In genomic region chr5:139077899-139078298, GRCh38 we compare ENCODE assay signal across 37 cellular contexts.
"Had no signal": no experiment of that assay in that cellular context is flagged by ENCODE, and none has a peak within 500 bp of the region (broad histone marks: within the 10 kb centered on the region; RNA-seq: fewer than 3 reads in every experiment).

No MANE protein-coding gene starts in this region.

- H3K4me1 ChIP-seq: breast epithelium had no signal

- H3K4me3 ChIP-seq: adrenal gland, body of pancreas, breast epithelium had no signal

- H3K36me3 Mint-ChIP-seq: activated CD8-positive, alpha-beta memory T cell treated with anti-CD3 and anti-CD28 coated beads, Interleukin-2, amount 10 ng/mL, durations not matched to agents 7 days and 5 days; activated naive CD4-positive, alpha-beta T cell treated with anti-CD3 and anti-CD28 coated beads, Interleukin-2, amount 50 U/mL, for 72 hours had no signal

- H3K4me1 Mint-ChIP-seq: activated CD4-positive, alpha-beta memory T cell treated with anti-CD3 and anti-CD28 coated beads, Interleukin-2, amount 10 ng/mL, durations not matched to agents 7 days and 5 days; activated CD4-positive, alpha-beta T cell treated with anti-CD3 and anti-CD28 coated beads, Interleukin-2, amount 10 ng/mL, durations not matched to agents 7 days and 5 days; activated CD8-positive, alpha-beta memory T cell treated with anti-CD3 and anti-CD28 coated beads, Interleukin-2, amount 10 ng/mL, durations not matched to agents 7 days and 5 days had no signal

- H3K27me3 Mint-ChIP-seq: activated CD4-positive, alpha-beta memory T cell treated with anti-CD3 and anti-CD28 coated beads, Interleukin-2, amount 10 ng/mL, durations not matched to agents 7 days and 5 days; activated CD4-positive, alpha-beta T cell treated with anti-CD3 and anti-CD28 coated beads for 36 hours; activated CD8-positive, alpha-beta memory T cell treated with anti-CD3 and anti-CD28 coated beads, Interleukin-2, amount 10 ng/mL, durations not matched to agents 7 days and 5 days; activated naive CD8-positive, alpha-beta T cell treated with anti-CD3 and anti-CD28 coated beads for 36 hours; activated T-helper 17 cell treated with anti-CD3 and anti-CD28 coated beads, Interleukin-2, amount 50 U/mL, for 72 hours had no signal

- DNase-seq: activated CD4-positive, alpha-beta memory T cell treated with anti-CD3 and anti-CD28 coated beads, Interleukin-2, amount 10 ng/mL, durations not matched to agents 7 days and 5 days; activated CD4-positive, alpha-beta T cell treated with anti-CD3 and anti-CD28 coated beads for 1 hour; activated CD4-positive, alpha-beta T cell treated with anti-CD3 and anti-CD28 coated beads for 36 hours; activated CD4-positive, alpha-beta T cell treated with anti-CD3 and anti-CD28 coated beads for 48 hours; activated CD4-positive, alpha-beta T cell treated with anti-CD3 and anti-CD28 coated beads, Interleukin-2, amount 10 ng/mL, durations not matched to agents 7 days and 5 days; activated CD4-positive, alpha-beta T cell treated with anti-CD3 and anti-CD28 coated beads, Interleukin-2, amount 50 U/mL, for 48 hours; activated CD4-positive, CD25-positive, alpha-beta regulatory T cell; activated CD8-positive, alpha-beta memory T cell treated with anti-CD3 and anti-CD28 coated beads for 24 hours; activated CD8-positive, alpha-beta memory T cell treated with anti-CD3 and anti-CD28 coated beads, Interleukin-2, amount 10 ng/mL, durations not matched to agents 7 days and 5 days; activated CD8-positive, alpha-beta T cell treated with anti-CD3 and anti-CD28 coated beads, Interleukin-2, amount 10 ng/mL, durations not matched to agents 7 days and 5 days; activated effector memory CD4-positive, alpha-beta T cell treated with anti-CD3 and anti-CD28 coated beads, Interleukin-2, amount 50 U/mL, for 16 hours; activated gamma-delta T cell treated with Interleukin-2 at 50 U/mL for 16 hours; activated naive CD4-positive, alpha-beta T cell; activated naive CD4-positive, alpha-beta T cell treated with anti-CD3 and anti-CD28 coated beads for 36 hours; activated naive CD4-positive, alpha-beta T cell treated with anti-CD3 and anti-CD28 coated beads, Interleukin-2, amount 50 U/mL, for 16 hours; activated naive CD8-positive, alpha-beta T cell treated with anti-CD3 and anti-CD28 coated beads for 36 hours; activated T-cell treated with anti-CD3 and anti-CD28 coated beads for 4 hours; activated T-cell treated with anti-CD3 and anti-CD28 coated beads, Interleukin-2, amount 50 U/mL, for 1 hour; activated T-cell treated with anti-CD3 and anti-CD28 coated beads, Interleukin-2, amount 50 U/mL, for 4 hours; activated T-cell treated with anti-CD3 and anti-CD28 coated beads, Interleukin-2, amount 50 U/mL, for 72 hours; adrenal gland; amniotic stem cell; aorta; body of pancreas; brain microvascular endothelial cell; central memory CD4-positive, alpha-beta T cell; T-helper 1 cell; T-helper 2 cell; T-helper 9 cell had no signal

- ATAC-seq: activated CD4-positive, alpha-beta T cell treated with anti-CD3 and anti-CD28 coated beads for 36 hours; activated CD4-positive, CD25-positive, alpha-beta regulatory T cell treated with anti-CD3 and anti-CD28 coated beads, Interleukin-2, amount 50 U/mL, for 24 hours; activated CD8-positive, alpha-beta memory T cell treated with anti-CD3 and anti-CD28 coated beads, Interleukin-2, amount 10 ng/mL, durations not matched to agents 7 days and 5 days; activated CD8-positive, alpha-beta T cell treated with anti-CD3 and anti-CD28 coated beads, Interleukin-2, amount 10 ng/mL, durations not matched to agents 7 days and 5 days; activated naive CD4-positive, alpha-beta T cell treated with anti-CD3 and anti-CD28 coated beads, Interleukin-2, amount 50 U/mL, for 72 hours; activated T-cell treated with anti-CD3 and anti-CD28 coated beads, Interleukin-2, amount 50 U/mL, for 4 hours; activated T-cell treated with anti-CD3 and anti-CD28 coated beads, Interleukin-2, amount 50 U/mL, for 72 hours; activated T-helper 17 cell treated with anti-CD3 and anti-CD28 coated beads, Interleukin-2, amount 50 U/mL, for 72 hours; body of pancreas had no signal

- H3K27ac Mint-ChIP-seq: activated CD4-positive, alpha-beta memory T cell treated with anti-CD3 and anti-CD28 coated beads, Interleukin-2, amount 10 ng/mL, durations not matched to agents 7 days and 5 days; activated CD4-positive, alpha-beta T cell treated with anti-CD3 and anti-CD28 coated beads for 36 hours; activated CD4-positive, alpha-beta T cell treated with anti-CD3 and anti-CD28 coated beads, Interleukin-2, amount 10 ng/mL, durations not matched to agents 7 days and 5 days; activated CD8-positive, alpha-beta memory T cell treated with anti-CD3 and anti-CD28 coated beads, Interleukin-2, amount 10 ng/mL, durations not matched to agents 7 days and 5 days; activated CD8-positive, alpha-beta T cell treated with anti-CD3 and anti-CD28 coated beads, Interleukin-2, amount 10 ng/mL, durations not matched to agents 7 days and 5 days; activated naive CD4-positive, alpha-beta T cell treated with anti-CD3 and anti-CD28 coated beads for 36 hours; activated naive CD8-positive, alpha-beta T cell treated with anti-CD3 and anti-CD28 coated beads for 36 hours; activated T-helper 1 cell treated with anti-CD3 and anti-CD28 coated beads, Interleukin-12 subunit alpha, Interleukin-12 subunit beta, Interleukin-2, Interleukin-4 antibody, amounts not matched to agents 30 ng/mL and 10 ng/mL and 1 ng/mL, durations not matched to agents 14 hours and 24 hours and 36 hours; activated T-helper 17 cell treated with anti-CD3 and anti-CD28 coated beads, Interleukin-2, amount 50 U/mL, for 72 hours; T-helper 1 cell treated with Interleukin-12 subunit alpha and Interleukin-12 subunit beta and Interleukin-4 antibody, amounts not matched to agents 30 μg/mL and 1 μg/mL, for 36 hours; T-helper 2 cell treated with Interferon-gamma antibody and Interleukin-4, amounts not matched to agents 5 μg/mL and 100 μg/mL, for 36 hours had no signal

- H3K27ac ChIP-seq: adrenal gland, body of pancreas, brain microvascular endothelial cell, breast epithelium, VCaP had no signal

- H3K9me3 ChIP-seq: adrenal gland, body of pancreas, breast epithelium had no signal

- H3K9me3 Mint-ChIP-seq: activated CD4-positive, alpha-beta memory T cell treated with anti-CD3 and anti-CD28 coated beads, Interleukin-2, amount 10 ng/mL, durations not matched to agents 7 days and 5 days; activated CD4-positive, alpha-beta T cell treated with anti-CD3 and anti-CD28 coated beads, Interleukin-2, amount 10 ng/mL, durations not matched to agents 7 days and 5 days; activated naive CD4-positive, alpha-beta T cell treated with anti-CD3 and anti-CD28 coated beads for 36 hours; activated naive CD4-positive, alpha-beta T cell treated with anti-CD3 and anti-CD28 coated beads, Interleukin-2, amount 50 U/mL, for 72 hours; activated naive CD8-positive, alpha-beta T cell treated with anti-CD3 and anti-CD28 coated beads for 36 hours; activated T-cell treated with anti-CD3 and anti-CD28 coated beads, Interleukin-2, amount 50 U/mL, for 4 hours; activated T-cell treated with anti-CD3 and anti-CD28 coated beads, Interleukin-2, amount 50 U/mL, for 72 hours; activated T-helper 1 cell treated with anti-CD3 and anti-CD28 coated beads, Interleukin-12 subunit alpha, Interleukin-12 subunit beta, Interleukin-2, Interleukin-4 antibody, amounts not matched to agents 30 ng/mL and 10 ng/mL and 1 ng/mL, durations not matched to agents 14 hours and 24 hours and 36 hours; activated T-helper 17 cell treated with anti-CD3 and anti-CD28 coated beads, Interleukin-2, amount 50 U/mL, for 72 hours; T-helper 1 cell treated with Interleukin-12 subunit alpha and Interleukin-12 subunit beta and Interleukin-4 antibody, amounts not matched to agents 30 μg/mL and 1 μg/mL, for 36 hours; T-helper 2 cell treated with Interferon-gamma antibody and Interleukin-4, amounts not matched to agents 5 μg/mL and 100 μg/mL, for 36 hours had no signal

- H3K27me3 ChIP-seq: adrenal gland, body of pancreas, brain microvascular endothelial cell, breast epithelium had no signal

- H3K36me3 ChIP-seq: adrenal gland, brain microvascular endothelial cell, breast epithelium had no signal

- H3K4me3 Mint-ChIP-seq: activated CD4-positive, alpha-beta memory T cell treated with anti-CD3 and anti-CD28 coated beads, Interleukin-2, amount 10 ng/mL, durations not matched to agents 7 days and 5 days; activated CD4-positive, alpha-beta T cell treated with anti-CD3 and anti-CD28 coated beads for 36 hours; activated CD4-positive, alpha-beta T cell treated with anti-CD3 and anti-CD28 coated beads, Interleukin-2, amount 10 ng/mL, durations not matched to agents 7 days and 5 days; activated CD8-positive, alpha-beta memory T cell treated with anti-CD3 and anti-CD28 coated beads, Interleukin-2, amount 10 ng/mL, durations not matched to agents 7 days and 5 days; activated CD8-positive, alpha-beta T cell treated with anti-CD3 and anti-CD28 coated beads, Interleukin-2, amount 10 ng/mL, durations not matched to agents 7 days and 5 days; activated naive CD4-positive, alpha-beta T cell treated with anti-CD3 and anti-CD28 coated beads for 36 hours; activated naive CD8-positive, alpha-beta T cell treated with anti-CD3 and anti-CD28 coated beads for 36 hours; activated T-cell treated with anti-CD3 and anti-CD28 coated beads, Interleukin-2, amount 50 U/mL, for 4 hours; activated T-cell treated with anti-CD3 and anti-CD28 coated beads, Interleukin-2, amount 50 U/mL, for 72 hours; activated T-helper 1 cell treated with anti-CD3 and anti-CD28 coated beads, Interleukin-12 subunit alpha, Interleukin-12 subunit beta, Interleukin-2, Interleukin-4 antibody, amounts not matched to agents 30 ng/mL and 10 ng/mL and 1 ng/mL, durations not matched to agents 14 hours and 24 hours and 36 hours; activated T-helper 17 cell treated with anti-CD3 and anti-CD28 coated beads, Interleukin-2, amount 50 U/mL, for 72 hours; T-helper 1 cell treated with Interleukin-12 subunit alpha and Interleukin-12 subunit beta and Interleukin-4 antibody, amounts not matched to agents 30 μg/mL and 1 μg/mL, for 36 hours; T-helper 2 cell treated with Interferon-gamma antibody and Interleukin-4, amounts not matched to agents 5 μg/mL and 100 μg/mL, for 36 hours had no signal
